ENCODE assay signal across 15 cellular contexts in genomic region chr11:73239111-73239521, GRCh38. TPM values are rescaled to one million over a fixed set of nuclear protein-coding genes. Genes with fewer than 3 reads are reported as not detected.
"Had no signal": no experiment of that assay in that cellular context is flagged by ENCODE, and none has a peak within 500 bp of the region (broad histone marks: within the 10 kb centered on the region; RNA-seq: fewer than 3 reads in every experiment).

No MANE protein-coding gene starts in this region.

- H2AFZ ChIP-seq: hepatocyte had no signal

- ATAC-seq: activated CD8-positive, alpha-beta memory T cell treated with anti-CD3 and anti-CD28 coated beads, Interleukin-2, amount 10 ng/mL, durations not matched to agents 7 days and 5 days; natural killer cell had no signal

- DNase-seq: activated CD4-positive, alpha-beta T cell treated with anti-CD3 and anti-CD28 coated beads for 1 hour; activated CD4-positive, alpha-beta T cell treated with anti-CD3 and anti-CD28 coated beads, Interleukin-2, amount 50 U/mL, for 48 hours; activated CD8-positive, alpha-beta memory T cell treated with anti-CD3 and anti-CD28 coated beads, Interleukin-2, amount 10 ng/mL, durations not matched to agents 7 days and 5 days; activated gamma-delta T cell; activated T-cell treated with anti-CD3 and anti-CD28 coated beads, Interleukin-2, amount 50 U/mL, for 24 hours; anterior cingulate cortex; effector CD8-positive, alpha-beta T cell; mammary epithelial cell; natural killer cell; T1000 had no signal

- H3K36me3 ChIP-seq: tibial artery had no signal

- H3K4me3 ChIP-seq: hepatocyte, skin epidermis, tibial artery had no signal

- H3K4me2 ChIP-seq: hepatocyte had no signal

- FAIRE-seq: frontal cortex had no signal

- H3K27me3 ChIP-seq: hepatocyte, tibial artery had no signal

- H3K9me3 ChIP-seq: tibial artery had no signal

- H3K27ac ChIP-seq: hepatocyte, skin epidermis, tibial artery had no signal

- H3K79me2 ChIP-seq: hepatocyte had no signal

RNA-seq across cellular contexts. Expression of gene P2RY2, which starts 21.0 kb away (rescaled TPM):
- total RNA-seq: activated CD8-positive, alpha-beta memory T cell treated with anti-CD3 and anti-CD28 coated beads, Interleukin-2, amount 10 ng/mL, durations not matched to agents 7 days and 5 days; frontal cortex had no signal

RNA-seq across cellular contexts. Expression of gene P2RY6, which starts 33.0 kb away (rescaled TPM):
- total RNA-seq: activated CD8-positive, alpha-beta memory T cell treated with anti-CD3 and anti-CD28 coated beads, Interleukin-2, amount 10 ng/mL, durations not matched to agents 7 days and 5 days; bronchial epithelial cell had no signal
